Comparison of ENCODE assay signal across 21 cellular contexts in the genomic region with DNA sequence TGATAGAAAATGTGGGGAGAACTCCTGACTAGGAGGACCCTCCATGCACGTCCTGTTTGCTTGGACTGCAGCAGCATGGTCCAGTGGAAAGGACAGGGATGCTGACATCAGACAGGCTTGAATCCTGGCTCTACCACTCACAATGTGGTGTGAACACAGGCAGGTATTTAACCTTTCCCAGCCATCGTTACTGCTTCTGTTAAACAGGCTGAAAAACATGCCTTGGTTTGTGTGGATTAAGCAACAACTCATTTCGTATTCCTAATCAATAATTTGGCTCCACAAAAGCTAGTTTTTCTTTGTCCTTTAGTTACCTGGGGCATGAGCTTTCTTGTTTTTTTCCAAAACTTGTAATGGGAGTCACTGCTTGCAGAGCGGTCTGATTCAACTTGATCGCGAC.
"Had no signal": no experiment of that assay in that cellular context is flagged by ENCODE, and none has a peak within 500 bp of the region (broad histone marks: within the 10 kb centered on the region; RNA-seq: fewer than 3 reads in every experiment).

No MANE protein-coding gene starts in this region.

- DNase-seq: cortex of kidney; dorsolateral prefrontal cortex; effector memory CD4-positive, alpha-beta T cell; heart left ventricle; hippocampal formation; left colon; mammary epithelial cell; natural killer cell; posterior cingulate gyrus; right cardiac atrium; stimulated activated CD4-positive, alpha-beta T cell treated with anti-CD3 and anti-CD28 coated beads, Interleukin-4, amount 100 ng/mL, for 1 hour; stimulated activated CD8-positive, alpha-beta memory T cell treated with anti-CD3 and anti-CD28 coated beads, Interleukin-4, amount 100 ng/mL, for 48 hours; tibial artery; upper lobe of right lung had no signal

- H3K4me1 ChIP-seq: heart left ventricle, upper lobe of right lung, vagina had no signal

- H3K9me3 Mint-ChIP-seq: mesothelial cell of epicardium; natural killer cell; neural crest cell; stimulated activated effector memory CD8-positive, alpha-beta T cell treated with anti-CD3 and anti-CD28 coated beads, Interleukin-12 subunit alpha, Interleukin-12 subunit beta, amount 100 ng/mL, for 72 hours; stimulated activated naive CD8-positive, alpha-beta T cell treated with anti-CD3 and anti-CD28 coated beads, Interleukin-15, Interleukin-2, amounts not matched to agents 100 ng/mL and 50 ng/mL, for 24 hours had no signal

- H3K9me3 ChIP-seq: heart left ventricle, tibial artery, upper lobe of right lung, vagina had no signal

- ATAC-seq: esophagus mucosa; heart left ventricle; left colon; natural killer cell; right cardiac atrium; stimulated activated effector memory CD8-positive, alpha-beta T cell treated with anti-CD3 and anti-CD28 coated beads, Interleukin-12 subunit alpha, Interleukin-12 subunit beta, amount 100 ng/mL, for 72 hours; upper lobe of right lung had no signal

- H3K4me3 ChIP-seq: dorsolateral prefrontal cortex, heart left ventricle, tibial artery, upper lobe of right lung, vagina had no signal

- H3K27ac Mint-ChIP-seq: natural killer cell; stimulated activated effector memory CD8-positive, alpha-beta T cell treated with anti-CD3 and anti-CD28 coated beads, Interleukin-12 subunit alpha, Interleukin-12 subunit beta, amount 100 ng/mL, for 72 hours; stimulated activated naive CD8-positive, alpha-beta T cell treated with anti-CD3 and anti-CD28 coated beads, Interleukin-15, Interleukin-2, amounts not matched to agents 100 ng/mL and 50 ng/mL, for 24 hours had no signal

- H3K27me3 Mint-ChIP-seq: stimulated activated naive CD8-positive, alpha-beta T cell treated with anti-CD3 and anti-CD28 coated beads, Interleukin-15, Interleukin-2, amounts not matched to agents 100 ng/mL and 50 ng/mL, for 24 hours had no signal

- FAIRE-seq: endometrium had no signal

- H3K27me3 ChIP-seq: dorsolateral prefrontal cortex, heart left ventricle, tibial artery, upper lobe of right lung, vagina had no signal

- H3K4me1 Mint-ChIP-seq: mesothelial cell of epicardium, neural crest cell had no signal

- H3K4me3 Mint-ChIP-seq: mesothelial cell of epicardium; natural killer cell; neural crest cell; stimulated activated effector memory CD8-positive, alpha-beta T cell treated with anti-CD3 and anti-CD28 coated beads, Interleukin-12 subunit alpha, Interleukin-12 subunit beta, amount 100 ng/mL, for 72 hours; stimulated activated naive CD8-positive, alpha-beta T cell treated with anti-CD3 and anti-CD28 coated beads, Interleukin-15, Interleukin-2, amounts not matched to agents 100 ng/mL and 50 ng/mL, for 24 hours had no signal

- H3K27ac ChIP-seq: heart left ventricle, tibial artery, upper lobe of right lung, vagina had no signal
